ENCODE assay signal across 1 cellular context in genomic region chr2:205276071-205276777, GRCh38.
TF ChIP-seq lines count a peak whose summit lies in the region.

No MANE protein-coding gene starts in this region.

TF ChIP-seq in SK-N-SH, 30 proteins besides CTCF, POLR2A, EP300 and RAD21 (continued from another document):
- TF ChIP-seq ZBTB33 (IDR thresholded peaks at IDR 0.05; ENCODE audit: borderline replicate concordance, low read depth): no peak
- no peak for TF ChIP-seq EZH2phosphoT487 (IDR thresholded peaks at IDR 0.05; ENCODE audit: borderline replicate concordance, low read depth)
- TF ChIP-seq POLR2AphosphoS5 (IDR thresholded peaks at IDR 0.05; ENCODE audit: low read depth, low read length): no peak
- TF ChIP-seq NFIC (IDR thresholded peaks at IDR 0.05; ENCODE audit: borderline replicate concordance): no peak
- TF ChIP-seq YY1 (IDR thresholded peaks at IDR 0.05; ENCODE audit: low read depth): no peak
- TF ChIP-seq GATA2 (CRISPR knock-in tag; IDR thresholded peaks at IDR 0.05): no peak
- TF ChIP-seq MXI1 (IDR thresholded peaks at IDR 0.05; ENCODE audit: low read depth, low read length): no peak
- TF ChIP-seq CHD2 (IDR thresholded peaks at IDR 0.05; ENCODE audit: low read length, partially characterized antibody): no peak
- TF ChIP-seq IRF3 (IDR thresholded peaks at IDR 0.05; ENCODE audit: low read depth, low read length): no peak
- TF ChIP-seq REST (IDR thresholded peaks at IDR 0.05; ENCODE audit: low read depth, low read length): no peak
- TF ChIP-seq GABPA (IDR thresholded peaks at IDR 0.05; ENCODE audit: low read depth): no peak
- TF ChIP-seq FOXJ3 (CRISPR knock-in tag; IDR thresholded peaks at IDR 0.05): no peak
- TF ChIP-seq RFX5 (IDR thresholded peaks at IDR 0.05; ENCODE audit: low read length): no peak
- no peak for TF ChIP-seq TEAD4 (IDR thresholded peaks at IDR 0.05; ENCODE audit: borderline replicate concordance, insufficient read depth)
